10 cellular contexts compared by ENCODE assay signal in the genomic region with DNA sequence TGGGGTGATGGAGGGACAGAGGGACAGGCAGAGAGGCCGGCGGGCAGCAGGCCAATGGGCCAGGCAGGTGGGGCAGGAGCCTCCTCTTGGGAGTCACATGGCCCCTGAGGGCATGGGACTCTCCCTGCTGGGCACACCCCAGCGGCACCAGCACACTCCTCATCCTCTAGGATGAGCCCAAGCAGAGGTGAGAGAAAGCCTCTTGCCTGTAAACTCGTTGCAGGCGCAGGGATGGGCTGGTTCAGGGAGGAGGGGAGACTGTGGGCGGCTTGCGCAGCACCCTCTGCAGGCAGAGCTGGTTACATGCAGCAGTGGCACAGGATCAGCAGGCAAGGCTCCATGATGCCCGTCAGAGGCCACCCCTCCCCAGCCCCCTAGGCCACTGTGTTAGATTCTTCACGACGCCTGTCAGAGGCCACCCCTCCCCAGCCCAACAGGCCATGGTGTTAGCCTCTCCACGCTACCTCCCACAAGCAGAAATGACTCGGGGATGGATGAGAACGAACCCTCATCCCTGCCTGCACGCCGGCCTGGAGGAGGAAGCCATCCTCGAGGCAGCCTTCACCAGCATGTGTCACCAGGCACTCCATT.
DNase-seq lines count a peak whose midpoint lies in the region; ATAC-seq and TF ChIP-seq lines count a peak whose summit lies in the region.
"Had no signal": no experiment of that assay in that cellular context is flagged by ENCODE, and none has a peak within 500 bp of the region (broad histone marks: within the 10 kb centered on the region; RNA-seq: fewer than 3 reads in every experiment).

No MANE protein-coding gene starts in this region.

- no peaks in the 10 kb centered on the region for H4K20me1 ChIP-seq in OCI-LY1 (ENCODE audit: insufficient read depth, low read length)

- intact Hi-C loops in activated CD4-positive, alpha-beta memory T cell treated with anti-CD3 and anti-CD28 coated beads for 36 hours (cut with micrococcal nuclease): no loop called here

- H3F3A ChIP-seq in OCI-LY1 (ENCODE audit: insufficient read depth, low read length): no peaks in the 10 kb centered on the region

- H3K9me3 Mint-ChIP-seq in activated CD4-positive, alpha-beta memory T cell treated with anti-CD3 and anti-CD28 coated beads for 36 hours: no peaks in the 10 kb centered on the region
- no peaks in the 10 kb centered on the region for H3K9me3 Mint-ChIP-seq in activated CD4-positive, alpha-beta memory T cell treated with anti-CD3 and anti-CD28 coated beads, Interleukin-2, amount 10 ng/mL, durations not matched to agents 7 days and 5 days
- H3K9me3 Mint-ChIP-seq: activated naive CD4-positive, alpha-beta T cell treated with anti-CD3 and anti-CD28 coated beads, Interleukin-2, amount 50 U/mL, for 24 hours had no signal

- no peak overlapping the region for H3K4me3 Mint-ChIP-seq in activated CD4-positive, alpha-beta memory T cell treated with anti-CD3 and anti-CD28 coated beads for 36 hours
- H3K4me3 Mint-ChIP-seq in activated CD4-positive, alpha-beta memory T cell treated with anti-CD3 and anti-CD28 coated beads, Interleukin-2, amount 10 ng/mL, durations not matched to agents 7 days and 5 days: no peak overlapping the region
- H3K4me3 Mint-ChIP-seq: activated naive CD4-positive, alpha-beta T cell treated with anti-CD3 and anti-CD28 coated beads, Interleukin-2, amount 50 U/mL, for 24 hours had no signal

- peak; percentile 50 for TF ChIP-seq CTCF in OCI-LY1 (IDR thresholded peaks at IDR 0.05; ENCODE audit: low read length)
- TF ChIP-seq CTCF in fibroblast of the aortic adventitia (IDR thresholded peaks at IDR 0.05; ENCODE audit: insufficient read depth, low read length): peak; percentile 10

- ATAC-seq in GM19328 (IDR thresholded peaks at IDR 0.05; ENCODE audit: unreplicated experiment): no peak

- CTCF ChIA-PET in activated CD4-positive, alpha-beta memory T cell treated with anti-CD3 and anti-CD28 coated beads for 36 hours (lab: Charles Lee): interaction anchor here (0.6 kb wide), 1 partner anchor 127 kb away, joined by 3 read pairs; no protein-coding TSS in a partner anchor
- CTCF ChIA-PET in activated CD4-positive, alpha-beta memory T cell treated with anti-CD3 and anti-CD28 coated beads, Interleukin-2, amount 10 ng/mL, durations not matched to agents 7 days and 5 days (lab: Charles Lee): no interaction called here

- no peak overlapping the region for H3K27ac ChIP-seq in OCI-LY1 (ENCODE audit: low read depth, low read length, poor library complexity, severe bottlenecking)
- H3K27ac ChIP-seq: PC-9 had no signal

- H3K27me3 Mint-ChIP-seq in activated CD4-positive, alpha-beta memory T cell treated with anti-CD3 and anti-CD28 coated beads for 36 hours: peaks cover 3% of the 10 kb centered on the region
- peaks cover under 1% of the 10 kb centered on the region for H3K27me3 Mint-ChIP-seq in activated CD4-positive, alpha-beta memory T cell treated with anti-CD3 and anti-CD28 coated beads, Interleukin-2, amount 10 ng/mL, durations not matched to agents 7 days and 5 days
- H3K27me3 Mint-ChIP-seq: activated naive CD4-positive, alpha-beta T cell treated with anti-CD3 and anti-CD28 coated beads, Interleukin-2, amount 50 U/mL, for 24 hours had no signal

- no peaks in the 10 kb centered on the region for H3K79me2 ChIP-seq in OCI-LY1 (ENCODE audit: insufficient read depth, low read length)

- no peaks in the 10 kb centered on the region for H3K4me1 Mint-ChIP-seq in activated CD4-positive, alpha-beta memory T cell treated with anti-CD3 and anti-CD28 coated beads for 36 hours (ENCODE audit: low read depth)
- no peaks in the 10 kb centered on the region for H3K4me1 Mint-ChIP-seq in activated CD4-positive, alpha-beta memory T cell treated with anti-CD3 and anti-CD28 coated beads, Interleukin-2, amount 10 ng/mL, durations not matched to agents 7 days and 5 days
- H3K4me1 Mint-ChIP-seq: activated naive CD4-positive, alpha-beta T cell treated with anti-CD3 and anti-CD28 coated beads, Interleukin-2, amount 50 U/mL, for 24 hours had no signal

- H3K4me3 ChIP-seq in OCI-LY1 (ENCODE audit: low read depth, low read length, poor library complexity, severe bottlenecking): no peak overlapping the region
- no peak overlapping the region for H3K4me3 ChIP-seq in fibroblast of the aortic adventitia (ENCODE audit: low read depth, low read length)
- H3K4me3 ChIP-seq: PC-9 had no signal

- no peaks in the 10 kb centered on the region for H3K9me2 ChIP-seq in OCI-LY1 (ENCODE audit: low read depth, low read length)

- no peak overlapping the region for H2AFZ ChIP-seq in OCI-LY1 (ENCODE audit: low read length)
- H2AFZ ChIP-seq: PC-9 had no signal

- no peak overlapping the region for H3K27ac Mint-ChIP-seq in activated CD4-positive, alpha-beta memory T cell treated with anti-CD3 and anti-CD28 coated beads for 36 hours
- H3K27ac Mint-ChIP-seq in activated CD4-positive, alpha-beta memory T cell treated with anti-CD3 and anti-CD28 coated beads, Interleukin-2, amount 10 ng/mL, durations not matched to agents 7 days and 5 days: no peak overlapping the region
- H3K27ac Mint-ChIP-seq: activated naive CD4-positive, alpha-beta T cell treated with anti-CD3 and anti-CD28 coated beads, Interleukin-2, amount 50 U/mL, for 24 hours had no signal

- no peak overlapping the region for H3K4me2 ChIP-seq in OCI-LY1 (ENCODE audit: low read length)
- H3K4me2 ChIP-seq: PC-9 had no signal

- H3K4me1 ChIP-seq in OCI-LY1 (ENCODE audit: insufficient read depth, low read length, severe bottlenecking): no peaks in the 10 kb centered on the region

- H3K36me3 ChIP-seq in OCI-LY1 (ENCODE audit: insufficient read depth, low read length): no peaks in the 10 kb centered on the region

- H3K36me3 Mint-ChIP-seq in activated CD4-positive, alpha-beta memory T cell treated with anti-CD3 and anti-CD28 coated beads for 36 hours: no peaks in the 10 kb centered on the region
- H3K36me3 Mint-ChIP-seq in activated CD4-positive, alpha-beta memory T cell treated with anti-CD3 and anti-CD28 coated beads, Interleukin-2, amount 10 ng/mL, durations not matched to agents 7 days and 5 days (ENCODE audit: low read depth): no peaks in the 10 kb centered on the region
- H3K36me3 Mint-ChIP-seq: activated naive CD4-positive, alpha-beta T cell treated with anti-CD3 and anti-CD28 coated beads, Interleukin-2, amount 50 U/mL, for 24 hours had no signal

- peak; percentile 42 for DNase-seq in activated CD4-positive, alpha-beta memory T cell treated with anti-CD3 and anti-CD28 coated beads for 36 hours
- DNase-seq in activated CD4-positive, alpha-beta memory T cell treated with anti-CD3 and anti-CD28 coated beads, Interleukin-2, amount 10 ng/mL, durations not matched to agents 7 days and 5 days: no peak
- no peak for DNase-seq in fibroblast of the aortic adventitia (ENCODE audit: low read depth)
- peak; percentile 57 for DNase-seq in stimulated activated CD8-positive, alpha-beta memory T cell treated with anti-CD3 and anti-CD28 coated beads, Interleukin-4, amount 100 ng/mL, for 48 hours
- no peak for DNase-seq in NCI-H1105 treated with DMSO at 0.1 percent for 48 hours (lab: John Stamatoyannopoulos, UW)
- DNase-seq in globus pallidus (ENCODE audit: low spot score): no peak

- no peak overlapping the region for H3K9ac ChIP-seq in OCI-LY1 (ENCODE audit: low read length)

- POLR2A ChIA-PET in activated CD4-positive, alpha-beta memory T cell treated with anti-CD3 and anti-CD28 coated beads for 36 hours (lab: Charles Lee): no interaction called here
- POLR2A ChIA-PET in activated CD4-positive, alpha-beta memory T cell treated with anti-CD3 and anti-CD28 coated beads, Interleukin-2, amount 10 ng/mL, durations not matched to agents 7 days and 5 days (lab: Charles Lee): no interaction called here

- H3K9me3 ChIP-seq in OCI-LY1 (ENCODE audit: low read length): no peaks in the 10 kb centered on the region

- no peaks in the 10 kb centered on the region; the same call in 1 of the 2 replicates for H3K27me3 ChIP-seq in OCI-LY1 (ENCODE audit: insufficient read depth, low read length)

Comparison
In these comparisons a context has a peak if more than half of its experiments do, and no peak if none do; other contexts are left out.
1. DNase-seq: peak in activated CD4-positive, alpha-beta memory T cell treated with anti-CD3 and anti-CD28 coated beads for 36 hours (single experiment) and stimulated activated CD8-positive, alpha-beta memory T cell treated with anti-CD3 and anti-CD28 coated beads, Interleukin-4, amount 100 ng/mL, for 48 hours (single experiment); none in activated CD4-positive, alpha-beta memory T cell treated with anti-CD3 and anti-CD28 coated beads, Interleukin-2, amount 10 ng/mL, durations not matched to agents 7 days and 5 days (single experiment), fibroblast of the aortic adventitia (single experiment), NCI-H1105 treated with DMSO at 0.1 percent for 48 hours (single experiment) and globus pallidus (single experiment).